26 cellular contexts compared by ENCODE assay signal in the genomic region with DNA sequence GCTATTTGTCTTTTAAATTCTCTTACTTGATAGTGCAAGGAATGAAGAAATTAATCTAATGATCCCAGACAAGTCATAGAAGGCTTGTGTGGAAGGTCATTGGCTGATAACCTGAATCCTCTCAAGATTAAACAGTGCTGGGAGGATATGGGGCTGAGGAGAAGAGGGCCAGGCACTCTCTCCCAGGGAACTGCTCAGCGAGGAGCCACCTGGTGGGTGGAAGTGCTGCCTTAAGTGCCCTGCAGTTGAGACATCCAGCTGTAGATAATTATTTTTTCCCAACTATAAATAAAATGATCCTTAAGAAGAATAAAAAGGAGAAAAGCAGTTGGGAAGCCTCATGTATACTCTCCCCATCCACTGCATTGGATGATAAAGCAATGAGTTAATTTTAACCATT. TPM values are rescaled to one million over a fixed set of nuclear protein-coding genes. Genes with fewer than 3 reads are reported as not detected.
A peak's percentile ranks its signal among the peaks of the same experiment; 100 is the strongest.
DNase-seq lines count a peak whose midpoint lies in the region; ATAC-seq and TF ChIP-seq lines count a peak whose summit lies in the region.
"Had no signal": no experiment of that assay in that cellular context is flagged by ENCODE, and none has a peak within 500 bp of the region (broad histone marks: within the 10 kb centered on the region; RNA-seq: fewer than 3 reads in every experiment).

No MANE protein-coding gene starts in this region.

- H3K9me2 ChIP-seq in GM23248 (ENCODE audit: insufficient read depth): no peaks in the 10 kb centered on the region

- no peak overlapping the region for H3K4me3 Mint-ChIP-seq in WTC11
- H3K4me3 Mint-ChIP-seq: activated naive CD8-positive, alpha-beta T cell; CD4-positive, alpha-beta memory T cell; effector memory CD8-positive, alpha-beta T cell; immature natural killer cell; natural killer cell treated with Interleukin-12 subunit alpha and Interleukin-12 subunit beta and Interleukin-15 and Interleukin-18, amount 100 ng/mL, for 72 hours; stimulated activated naive CD8-positive, alpha-beta T cell treated with anti-CD3 and anti-CD28 coated beads, Interleukin-15, amount 100 ng/mL, for 72 hours; T-helper 2 cell treated with Interferon-gamma antibody and Interleukin-4, amounts not matched to agents 5 μg/mL and 100 μg/mL, for 36 hours had no signal

- no peak overlapping the region for H2AFZ ChIP-seq in GM23248
- no peak overlapping the region for H2AFZ ChIP-seq in mesenchymal stem cell (ENCODE audit: low read depth, low read length)

- 17 to 27% methylated on average over 1 of the region's 1 CpG for WGBS in GM23248 (ENCODE audit: low coverage in 1 of 2, low lambda C conversion rate in 2 of 2, missing lambda C conversion rate in 2 of 2), 2 experiments
- 85% methylated on average over 1 of the region's 1 CpG; no CpG with 5 or more reads in 1 of the 2 donors for WGBS in transverse colon (ENCODE audit: low coverage in 1 of 2), 2 donors
- WGBS in mesenchymal stem cell: no CpG with 5 or more reads among the region's 1 CpG

- ATAC-seq in WTC11 (peak; percentile 63), HG03095 (IDR thresholded peaks at IDR 0.05; ENCODE audit: unreplicated experiment) (no peak)
- ATAC-seq: effector memory CD8-positive, alpha-beta T cell; left lung; natural killer cell treated with Interleukin-12 subunit alpha and Interleukin-12 subunit beta and Interleukin-15 and Interleukin-18, amount 100 ng/mL, for 72 hours; sciatic nerve; stimulated activated naive CD8-positive, alpha-beta T cell treated with anti-CD3 and anti-CD28 coated beads, Interleukin-15, amount 100 ng/mL, for 72 hours had no signal

- no peak overlapping the region for H2BK12ac ChIP-seq in mesenchymal stem cell (ENCODE audit: low read length in 2 of 2)

- H3K36me3 ChIP-seq in GM23248 (ENCODE audit: low read depth) (no peaks in the 10 kb centered on the region), transverse colon (no peaks in the 10 kb centered on the region), mesenchymal stem cell (ENCODE audit: control insufficient read depth in 1 of 2, insufficient read depth in 2 of 2, low read depth in 1 of 2, low read length in 2 of 2) (no peaks in the 10 kb centered on the region), SJCRH30 (no peaks in the 10 kb centered on the region)
- H3K36me3 ChIP-seq: left lung, pancreas, tibial artery had no signal

- H3K9me3 ChIP-seq in GM23248 (ENCODE audit: low read depth) (no peaks in the 10 kb centered on the region), transverse colon (no peaks in the 10 kb centered on the region), mesenchymal stem cell (ENCODE audit: control insufficient read depth, low read length) (no peaks in the 10 kb centered on the region), SJCRH30 (replicated peaks) (no peaks in the 10 kb centered on the region)
- H3K9me3 ChIP-seq: left lung, pancreas, tibial artery had no signal

- no peak overlapping the region for H3K14ac ChIP-seq in mesenchymal stem cell (ENCODE audit: low read length in 2 of 2)

- no peaks in the 10 kb centered on the region for H3K4me1 ChIP-seq in GM23248 (ENCODE audit: insufficient read depth)
- no peaks in the 10 kb centered on the region for H3K4me1 ChIP-seq in transverse colon
- H3K4me1 ChIP-seq in mesenchymal stem cell (ENCODE audit: control insufficient read depth, insufficient read depth, low read depth, low read length): no peaks in the 10 kb centered on the region
- no peaks in the 10 kb centered on the region for H3K4me1 ChIP-seq in SJCRH30
- H3K4me1 ChIP-seq: left lung, pancreas, tibial artery had no signal

- H3K18ac ChIP-seq in mesenchymal stem cell (ENCODE audit: low read depth in 1 of 2, low read length in 2 of 2): no peak overlapping the region

- H3K27ac ChIP-seq in GM23248 (no peak overlapping the region), transverse colon (no peak overlapping the region), mesenchymal stem cell (ENCODE audit: low read length, poor library complexity, severe bottlenecking) (no peak overlapping the region), SJCRH30 (no peak overlapping the region)
- H3K27ac ChIP-seq: left lung, pancreas, tibial artery had no signal

- no peak overlapping the region for H2BK5ac ChIP-seq in mesenchymal stem cell (ENCODE audit: low read depth, low read length, poor library complexity, severe bottlenecking)

- H3K4me3 ChIP-seq in GM23248 (no peak overlapping the region), transverse colon (no peak overlapping the region), mesenchymal stem cell (ENCODE audit: insufficient read depth in 1 of 2, low read depth in 1 of 2, low read length in 2 of 2) (no peak overlapping the region), SJCRH30 (no peak overlapping the region)
- H3K4me3 ChIP-seq: left lung, pancreas, tibial artery had no signal

- CTCF ChIA-PET in WTC11 (lab: Charles Lee): interaction anchor here (1.0 to 1.3 kb wide), 2 partner anchors 53 to 287 kb away, joined by 3 to 4 read pairs; no protein-coding TSS in a partner anchor

- intact Hi-C loops in transverse colon (cut with DNase I; ENCODE audit: low total_unique reads): no loop called here

- H3K79me2 ChIP-seq in GM23248 (ENCODE audit: insufficient read depth): no peaks in the 10 kb centered on the region

- peaks cover 8% of the 10 kb centered on the region; the same call in 1 of the 2 replicates for H3K4me1 Mint-ChIP-seq in WTC11
- H3K4me1 Mint-ChIP-seq: CD4-positive, alpha-beta memory T cell; immature natural killer cell; stimulated activated naive CD8-positive, alpha-beta T cell treated with anti-CD3 and anti-CD28 coated beads, Interleukin-15, amount 100 ng/mL, for 72 hours had no signal

- H3K27me3 ChIP-seq in GM23248 (replicated peaks; ENCODE audit: insufficient read depth) (peaks cover 6% of the 10 kb centered on the region), transverse colon (no peaks in the 10 kb centered on the region), mesenchymal stem cell (ENCODE audit: control insufficient read depth in 1 of 2, insufficient read depth in 1 of 2, low read length in 2 of 2) (no peaks in the 10 kb centered on the region), SJCRH30 (no peaks in the 10 kb centered on the region)
- H3K27me3 ChIP-seq: left lung, pancreas, tibial artery had no signal

- peak; percentile 2 for DNase-seq in ACHN
- peak; percentile 11 for DNase-seq in GM23248
- DNase-seq in WTC11 (ENCODE audit: low spot score): no peak
- DNase-seq in fibroblast of peridontal ligament (ENCODE audit: extremely low read depth): peak; percentile 3
- no peak for DNase-seq in transverse colon
- DNase-seq in mesenchymal stem cell: no peak
- no peak for DNase-seq in SJCRH30
- DNase-seq: activated CD4-positive, alpha-beta T cell treated with anti-CD3 and anti-CD28 coated beads, Interleukin-2, amount 50 U/mL, for 4 hours; activated CD8-positive, alpha-beta memory T cell treated with anti-CD3 and anti-CD28 coated beads, Interleukin-2, amount 50 U/mL, for 4 hours; CD4-positive, alpha-beta memory T cell; DMS79; effector memory CD8-positive, alpha-beta T cell; immature natural killer cell; left lung; midbrain; NCI-H2081; pancreas; RPMI8226; stimulated activated naive CD8-positive, alpha-beta T cell treated with anti-CD3 and anti-CD28 coated beads, Interleukin-15, amount 100 ng/mL, for 72 hours; tibial artery had no signal

- H3K4me2 ChIP-seq in GM23248 (ENCODE audit: unreplicated experiment) (no peak overlapping the region), mesenchymal stem cell (ENCODE audit: low read length, poor library complexity, severe bottlenecking) (no peak overlapping the region)

- no peak overlapping the region for H3K9ac ChIP-seq in GM23248
- no peak overlapping the region for H3K9ac ChIP-seq in mesenchymal stem cell (ENCODE audit: low read length)

- H3K79me1 ChIP-seq in mesenchymal stem cell (replicated peaks; ENCODE audit: low read length, poor library complexity, severe bottlenecking): no peaks in the 10 kb centered on the region

- peaks cover 16% of the 10 kb centered on the region for H3K9me3 Mint-ChIP-seq in WTC11
- H3K9me3 Mint-ChIP-seq: activated T-helper 2 cell treated with anti-CD3 and anti-CD28 coated beads, Interferon-gamma antibody, Interleukin-2, Interleukin-4, amounts not matched to agents 10 μg/mL and 5 μg/mL and 100 μg/mL, durations not matched to agents 14 hours and 24 hours and 36 hours; natural killer cell treated with Interleukin-12 subunit alpha and Interleukin-12 subunit beta and Interleukin-15 and Interleukin-18, amount 100 ng/mL, for 72 hours; stimulated activated naive CD8-positive, alpha-beta T cell treated with anti-CD3 and anti-CD28 coated beads, Interleukin-15, amount 100 ng/mL, for 72 hours; T-helper 2 cell treated with Interferon-gamma antibody and Interleukin-4, amounts not matched to agents 5 μg/mL and 100 μg/mL, for 36 hours had no signal

- H2AK5ac ChIP-seq in mesenchymal stem cell (ENCODE audit: low read length, severe bottlenecking): no peak overlapping the region

- H3K36me3 Mint-ChIP-seq in WTC11: no peaks in the 10 kb centered on the region
- H3K36me3 Mint-ChIP-seq: activated naive CD8-positive, alpha-beta T cell; CD4-positive, alpha-beta memory T cell; immature natural killer cell; natural killer cell treated with Interleukin-12 subunit alpha and Interleukin-12 subunit beta and Interleukin-15 and Interleukin-18, amount 100 ng/mL, for 72 hours had no signal

- no peak for TF ChIP-seq EP300 in transverse colon (IDR thresholded peaks at IDR 0.05; ENCODE audit: low read depth)

- H4K20me1 ChIP-seq in GM23248 (ENCODE audit: insufficient read depth): no peaks in the 10 kb centered on the region

- H3K23ac ChIP-seq in mesenchymal stem cell (ENCODE audit: low read length in 2 of 2): no peak overlapping the region

- TF ChIP-seq CTCF in WTC11 (IDR thresholded peaks at IDR 0.05) (no peak), transverse colon (IDR thresholded peaks at IDR 0.05) (no peak)

- H3K27me3 Mint-ChIP-seq in WTC11 (ENCODE audit: low read depth): no peaks in the 10 kb centered on the region
- H3K27me3 Mint-ChIP-seq: activated naive CD8-positive, alpha-beta T cell; CD4-positive, alpha-beta memory T cell; effector memory CD8-positive, alpha-beta T cell; natural killer cell treated with Interleukin-12 subunit alpha and Interleukin-12 subunit beta and Interleukin-15 and Interleukin-18, amount 100 ng/mL, for 72 hours; stimulated activated naive CD8-positive, alpha-beta T cell treated with anti-CD3 and anti-CD28 coated beads, Interleukin-15, amount 100 ng/mL, for 72 hours had no signal

- H3F3A ChIP-seq in GM23248 (ENCODE audit: insufficient read depth): no peaks in the 10 kb centered on the region

- no peak overlapping the region for H4K91ac ChIP-seq in mesenchymal stem cell (ENCODE audit: low read length)

- no peak overlapping the region for H3K4ac ChIP-seq in mesenchymal stem cell (ENCODE audit: low read depth in 1 of 2, low read length in 2 of 2)

- POLR2A ChIA-PET in WTC11 (lab: Charles Lee): no interaction called here

- no peak overlapping the region for H3K27ac Mint-ChIP-seq in WTC11
- H3K27ac Mint-ChIP-seq: activated naive CD8-positive, alpha-beta T cell; activated T-helper 2 cell treated with anti-CD3 and anti-CD28 coated beads, Interferon-gamma antibody, Interleukin-2, Interleukin-4, amounts not matched to agents 10 μg/mL and 5 μg/mL and 100 μg/mL, durations not matched to agents 14 hours and 24 hours and 36 hours; CD4-positive, alpha-beta memory T cell; effector memory CD8-positive, alpha-beta T cell; immature natural killer cell; natural killer cell treated with Interleukin-12 subunit alpha and Interleukin-12 subunit beta and Interleukin-15 and Interleukin-18, amount 100 ng/mL, for 72 hours; stimulated activated naive CD8-positive, alpha-beta T cell treated with anti-CD3 and anti-CD28 coated beads, Interleukin-15, amount 100 ng/mL, for 72 hours; T-helper 2 cell treated with Interferon-gamma antibody and Interleukin-4, amounts not matched to agents 5 μg/mL and 100 μg/mL, for 36 hours had no signal

- in situ Hi-C loops in ACHN (cut with HindIII; ENCODE audit: low pct_ligation_motif_present, low pct_unique_long_range_greater_than_20kb, low sequenced_read_pairs): no loop called here
- in situ Hi-C loops in GM23248 (cut with MboI): no loop called here
- in situ Hi-C loops in transverse colon (cut with MboI; ENCODE audit: low pct_ligation_motif_present in 1 of 4, low pct_unique_long_range_greater_than_20kb in 1 of 4, low sequenced_read_pairs in 3 of 4): no loop called here

- no peak overlapping the region for H2BK15ac ChIP-seq in mesenchymal stem cell (ENCODE audit: low read depth, poor library complexity, severe bottlenecking)

- TF ChIP-seq POLR2A in transverse colon (IDR thresholded peaks at IDR 0.05): no peak

- no peak overlapping the region for H4K8ac ChIP-seq in mesenchymal stem cell (ENCODE audit: low read length)

- H2BK120ac ChIP-seq in mesenchymal stem cell (ENCODE audit: low read depth, low read length): no peak overlapping the region

RNA-seq across cellular contexts. Expression of gene BTBD3, which starts 47.9 kb away (rescaled TPM):
- total RNA-seq in GM23248 (2014; rRNA removed; shearing (Covaris generic)): 30.5 and 33.8 TPM in 2 replicates
- polyA plus RNA-seq in GM23248 (2016; fragmentation: Nextera tagmentation; extraction: Ambion mirVana): 11.4 and 12.5 TPM in 2 replicates
- total RNA-seq in WTC11 (2021) (37.3 to 40.5 TPM (median 38.5 TPM) in 3 replicates), transverse colon (10 to 100 TPM; 37.2 to 66.8 (median 60.6) TPM)
- 12.2 TPM for polyA plus RNA-seq in mesenchymal stem cell (2013, experiment 1 of 2)
- polyA plus RNA-seq in mesenchymal stem cell (2013, experiment 2 of 2): 11.2 TPM
- total RNA-seq in SJCRH30 (2014; rRNA removed; shearing (Covaris generic)): 34.5 and 36.2 TPM in 2 replicates

Comparison
In these comparisons a context has a peak if more than half of its experiments do, and no peak if none do; other contexts are left out.
1. DNase-seq: peak in ACHN (single experiment), GM23248 (single experiment) and fibroblast of peridontal ligament (single experiment); none in WTC11 (single experiment), transverse colon (single experiment), mesenchymal stem cell (single experiment) and SJCRH30 (0 of 2).